Comparison of ENCODE assay signal across 1 cellular context in genomic region chr22:19386248-19386647, GRCh38.
A peak's percentile ranks its signal among the peaks of the same experiment; 100 is the strongest.
TF ChIP-seq lines count a peak whose summit lies in the region.

No MANE protein-coding gene starts in this region.

TF ChIP-seq in HepG2, 621 proteins besides CTCF, POLR2A, EP300 and RAD21:
- TF ChIP-seq RBM22 (optimal IDR thresholded peaks at IDR 0.05; ENCODE audit: low read length) (peak; percentile 69), TFAP4 (IDR thresholded peaks at IDR 0.05; ENCODE audit: borderline replicate concordance, low read depth) (no peak)
